ENCODE assay signal across 1 cellular context in the genomic region with DNA sequence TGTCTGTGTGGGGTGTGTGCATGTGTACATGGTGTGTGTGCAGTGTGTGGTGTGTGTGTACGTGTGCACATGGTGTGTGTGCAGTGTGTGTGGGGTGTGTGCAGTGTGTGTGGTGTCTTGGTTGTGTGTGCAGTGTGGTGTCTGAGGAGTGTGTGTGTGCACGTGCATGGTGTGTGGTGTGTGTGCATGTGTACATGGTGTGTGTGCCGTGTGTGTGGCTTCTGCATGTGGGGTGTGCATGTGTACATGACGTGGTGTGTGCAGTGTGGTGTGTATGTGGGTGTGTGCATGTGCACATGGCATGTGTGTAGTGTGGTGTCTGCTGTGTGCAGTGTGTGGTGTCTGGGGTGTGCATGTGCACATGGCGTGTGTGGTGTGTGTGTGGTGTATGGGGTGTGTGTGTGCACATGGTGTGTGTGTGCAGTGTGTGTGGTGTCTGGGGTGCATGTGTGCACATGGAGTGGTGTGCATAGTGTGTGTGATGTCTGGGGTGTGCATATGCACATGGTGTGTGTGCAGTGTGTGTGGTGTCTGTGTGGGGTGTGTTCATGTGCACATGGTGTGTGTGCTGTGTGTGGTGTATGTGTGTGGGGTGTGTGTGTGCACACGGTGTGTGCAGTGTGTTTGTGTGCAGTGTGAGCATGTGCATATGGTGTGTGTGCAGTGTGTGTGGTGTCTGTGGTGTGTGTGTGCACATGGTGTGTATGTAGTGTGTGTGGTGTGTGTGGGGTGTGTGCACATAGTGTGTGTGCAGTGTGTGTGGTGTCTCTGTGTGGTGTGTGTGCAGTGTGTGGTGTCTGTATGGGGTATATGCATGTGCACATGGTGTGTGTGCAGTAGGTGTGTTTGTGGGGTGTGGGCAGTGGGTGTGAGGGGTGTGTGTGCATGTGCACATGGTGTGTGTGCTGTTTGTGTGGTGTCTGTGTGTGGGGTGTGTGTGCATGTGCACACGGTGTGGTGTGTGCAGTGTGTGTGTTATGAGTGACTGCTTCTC.
TF ChIP-seq lines count a peak whose summit lies in the region.

No MANE protein-coding gene starts in this region.

TF ChIP-seq in GM12878, 131 proteins besides CTCF, POLR2A, EP300 and RAD21 (continued from another document):
- TF ChIP-seq SMC3 (IDR thresholded peaks at IDR 0.05; ENCODE audit: borderline replicate concordance, low read length), result no peak
- TF ChIP-seq, protein P1, sequence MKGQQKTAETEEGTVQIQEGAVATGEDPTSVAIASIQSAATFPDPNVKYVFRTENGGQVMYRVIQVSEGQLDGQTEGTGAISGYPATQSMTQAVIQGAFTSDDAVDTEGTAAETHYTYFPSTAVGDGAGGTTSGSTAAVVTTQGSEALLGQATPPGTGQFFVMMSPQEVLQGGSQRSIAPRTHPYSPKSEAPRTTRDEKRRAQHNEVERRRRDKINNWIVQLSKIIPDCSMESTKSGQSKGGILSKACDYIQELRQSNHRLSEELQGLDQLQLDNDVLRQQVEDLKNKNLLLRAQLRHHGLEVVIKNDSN (IDR thresholded peaks at IDR 0.05; ENCODE audit: borderline replicate concordance, extremely low read length, insufficient read depth, low read depth, low read length), result no peak
